Comparison of ENCODE assay signal across 18 cellular contexts in genomic region chr12:7666595-7666994, GRCh38. TPM values are rescaled to one million over a fixed set of nuclear protein-coding genes. Genes with fewer than 3 reads are reported as not detected.
DNase-seq lines count a peak whose midpoint lies in the region; ATAC-seq and TF ChIP-seq lines count a peak whose summit lies in the region.
"Had no signal": no experiment of that assay in that cellular context is flagged by ENCODE, and none has a peak within 500 bp of the region (broad histone marks: within the 10 kb centered on the region; RNA-seq: fewer than 3 reads in every experiment).

No MANE protein-coding gene starts in this region.

- TF ChIP-seq POLR2A in Peyer's patch (IDR thresholded peaks at IDR 0.05) (no peak), spleen (IDR thresholded peaks at IDR 0.05) (no peak)

- peak; percentile 84 for ATAC-seq in left colon

- H3K27ac ChIP-seq in Peyer's patch, result peak overlapping the region in 3 of 4 donors; percentile 57 to 86 (median 77)
- no peak overlapping the region for H3K27ac ChIP-seq in spleen
- H3K27ac ChIP-seq: C4-2B had no signal

- WGBS in spleen, 5 donors, result 61 to 82% (median 77%) methylated on average over 4 to 5 of the region's 5 CpGs

- intact Hi-C loops in left colon (cut with DNase I, micrococcal nuclease), result no loop called here
- intact Hi-C loops in spleen (cut with DNase I; ENCODE audit: low total_unique reads), result no loop called here

- H3K9me3 ChIP-seq in Peyer's patch (no peaks in the 10 kb centered on the region), spleen (no peaks in the 10 kb centered on the region)

- peak overlapping the region in 1 of 4 donors; percentile 10 for H3K4me3 ChIP-seq in Peyer's patch
- H3K4me3 ChIP-seq in spleen, result no peak overlapping the region

- DNase-seq in HT-29 (ENCODE audit: low spot score) (peak; percentile 32), Peyer's patch (peak in 1 of 3 donors; percentile 56), left colon (no peak), mucosa of gallbladder (ENCODE audit: low spot score) (peak; percentile 51), medulla oblongata (ENCODE audit: extremely low spot score) (no peak), spleen (no peak), T-helper 1 cell (no peak), NCI-H1930 (lab: John Stamatoyannopoulos, UW) (no peak)
- DNase-seq: CD4-positive, alpha-beta memory T cell; DMS153; DMS79; GOT3 had no signal

- no peaks in the 10 kb centered on the region for H3K4me1 ChIP-seq in Peyer's patch
- H3K4me1 ChIP-seq in spleen, result peaks cover 0 to 4% (median 0%) of the 10 kb centered on the region in 6 donors

- no peak for TF ChIP-seq CTCF in Peyer's patch (IDR thresholded peaks at IDR 0.05)
- no peak for TF ChIP-seq CTCF in spleen (IDR thresholded peaks at IDR 0.05 in 8 of 11, conservative IDR thresholded peaks at IDR 0.05 in 3 of 11)

- H3K27me3 ChIP-seq in Peyer's patch, result no peaks in the 10 kb centered on the region
- no peaks in the 10 kb centered on the region for H3K27me3 ChIP-seq in spleen (replicated peaks in 1 of 7)

- H3K36me3 ChIP-seq in Peyer's patch (no peaks in the 10 kb centered on the region), spleen (no peaks in the 10 kb centered on the region)

RNA-seq across cellular contexts. Expression of gene APOBEC1, which starts 0.9 kb away (rescaled TPM):
- total RNA-seq in HT-29 (2014; rRNA removed; shearing (Covaris generic)), result 0.10 and 0.48 TPM in 2 replicates
- total RNA-seq in Peyer's patch (100 to 1,000 TPM in 1 of 4 donors, 10 to 100 TPM in 2, not detected in 1; 52.6 to 103 (median 89.3) TPM), left colon (10 to 100 TPM in 1 of 2 donors, 1 to 10 TPM in 1; 5.6 to 19.6 TPM), mucosa of gallbladder (0.26 TPM), spleen (not detected)
- polyA plus RNA-seq in spleen, result not detected
- total RNA-seq: A172; CD4-positive, alpha-beta memory T cell; Daoy; H7; HFFc6 had no signal
- polyA plus RNA-seq: BJ; CD4-positive, alpha-beta memory T cell had no signal

RNA-seq across cellular contexts. Expression of gene GDF3, which starts 29.0 kb away (rescaled TPM):
- not detected in 2 replicates for total RNA-seq in HT-29 (2014; rRNA removed; shearing (Covaris generic))
- total RNA-seq in Peyer's patch (not detected), left colon (not detected), mucosa of gallbladder (not detected), spleen (1 to 10 TPM in 3 of 7 donors, under 1 TPM in 3, not detected in 1; 0.57 to 1.7 (median 0.97) TPM)
- polyA plus RNA-seq in spleen, result under 1 TPM; 0.10 to 0.42 (median 0.22) TPM
- total RNA-seq: A172; CD4-positive, alpha-beta memory T cell; Daoy; HFFc6 had no signal
- polyA plus RNA-seq: BJ; CD4-positive, alpha-beta memory T cell had no signal

RNA-seq across cellular contexts. Expression of gene DPPA3, which starts 44.6 kb away (rescaled TPM):
- total RNA-seq in HT-29 (2014; rRNA removed; shearing (Covaris generic)), result not detected in 2 replicates
- not detected for total RNA-seq in Peyer's patch
- not detected for total RNA-seq in left colon
- not detected for total RNA-seq in mucosa of gallbladder
- total RNA-seq in spleen, result not detected
- not detected for polyA plus RNA-seq in spleen
- total RNA-seq: A172; CD4-positive, alpha-beta memory T cell; Daoy; HFFc6 had no signal
- polyA plus RNA-seq: BJ; CD4-positive, alpha-beta memory T cell had no signal

Comparison
In these comparisons a context has a peak if more than half of its experiments do, and no peak if none do; other contexts are left out.
1. DNase-seq: peak in HT-29 (single experiment) and mucosa of gallbladder (single experiment); none in left colon (0 of 2), medulla oblongata (single experiment), spleen (single experiment), T-helper 1 cell (0 of 5) and NCI-H1930 (0 of 2).
2. H3K27ac ChIP-seq: peak in Peyer's patch (3 of 4); none in spleen (0 of 8).